In genomic region chr10:80530251-80530650, GRCh38 we compare ENCODE assay signal across 8 cellular contexts. TPM values are rescaled to one million over a fixed set of nuclear protein-coding genes. Genes with fewer than 3 reads are reported as not detected.
DNase-seq lines count a peak whose midpoint lies in the region; ATAC-seq, FAIRE-seq and TF ChIP-seq lines count a peak whose summit lies in the region.

No MANE protein-coding gene starts in this region.

- intact Hi-C loops in lower lobe of right lung (cut with DNase I), result no loop called here
- intact Hi-C loops in kidney (cut with DNase I), result no loop called here

- H3K9me3 Mint-ChIP-seq in activated naive CD4-positive, alpha-beta T cell treated with anti-CD3 and anti-CD28 coated beads, Interleukin-2, amount 50 U/mL, for 72 hours, result no peaks in the 10 kb centered on the region

- in situ Hi-C loops in GM23248 (cut with MboI), result no loop called here

- H3K4me2 ChIP-seq in GM23248 (ENCODE audit: unreplicated experiment) (no peak overlapping the region), OCI-LY1 (ENCODE audit: low read length) (no peak overlapping the region)

- 46% methylated on average over 2 of the region's 2 CpGs for WGBS in GM23248 (ENCODE audit: low coverage in 1 of 2, low lambda C conversion rate in 2 of 2, missing lambda C conversion rate in 2 of 2), 2 experiments

- DNase-seq in GM23248 (peak; percentile 34), lower lobe of right lung (no peak), epidermal melanocyte (ENCODE audit: insufficient read length, low spot score) (no peak), kidney (no peak), NCI-H1417 treated with DMSO at 0.1 percent for 48 hours (lab: John Stamatoyannopoulos, UW) (no peak)
- DNase-seq in activated naive CD4-positive, alpha-beta T cell treated with anti-CD3 and anti-CD28 coated beads, Interleukin-2, amount 50 U/mL, for 72 hours (ENCODE audit: low spot score in 2 of 2), result peak in 1 of 2 donors; percentile 53

- H3K36me3 ChIP-seq in GM23248 (ENCODE audit: low read depth) (no peaks in the 10 kb centered on the region), OCI-LY1 (ENCODE audit: insufficient read depth, low read length) (no peaks in the 10 kb centered on the region), lower lobe of right lung (no peaks in the 10 kb centered on the region), kidney (ENCODE audit: control insufficient read depth in 1 of 2, insufficient read depth in 2 of 2, low read length in 2 of 2) (no peaks in the 10 kb centered on the region)

- H3K36me3 Mint-ChIP-seq in activated naive CD4-positive, alpha-beta T cell treated with anti-CD3 and anti-CD28 coated beads, Interleukin-2, amount 50 U/mL, for 72 hours, result peaks cover under 1 to 24% of the 10 kb centered on the region in 2 donors

- H3K4me3 ChIP-seq in GM23248, result no peak overlapping the region
- no peak overlapping the region for H3K4me3 ChIP-seq in OCI-LY1 (ENCODE audit: low read depth, low read length, poor library complexity, severe bottlenecking)
- no peak overlapping the region for H3K4me3 ChIP-seq in lower lobe of right lung
- no peak overlapping the region for H3K4me3 ChIP-seq in kidney (ENCODE audit: low read length in 2 of 2)

- no peak overlapping the region for H2AFZ ChIP-seq in GM23248
- no peak overlapping the region for H2AFZ ChIP-seq in OCI-LY1 (ENCODE audit: low read length)

- no peaks in the 10 kb centered on the region for H3F3A ChIP-seq in GM23248 (ENCODE audit: insufficient read depth)
- no peaks in the 10 kb centered on the region for H3F3A ChIP-seq in OCI-LY1 (ENCODE audit: insufficient read depth, low read length)

- H3K27me3 ChIP-seq in GM23248 (replicated peaks; ENCODE audit: insufficient read depth) (no peaks in the 10 kb centered on the region), OCI-LY1 (ENCODE audit: insufficient read depth, low read length) (no peaks in the 10 kb centered on the region), lower lobe of right lung (ENCODE audit: low read depth) (no peaks in the 10 kb centered on the region)

- H4K20me1 ChIP-seq in GM23248 (ENCODE audit: insufficient read depth) (no peaks in the 10 kb centered on the region), OCI-LY1 (ENCODE audit: insufficient read depth, low read length) (no peaks in the 10 kb centered on the region)

- peak overlapping the region; percentile 16 for H3K27ac ChIP-seq in C4-2B
- H3K27ac ChIP-seq in GM23248, result no peak overlapping the region
- no peak overlapping the region for H3K27ac ChIP-seq in OCI-LY1 (ENCODE audit: low read depth, low read length, poor library complexity, severe bottlenecking)
- peak overlapping the region; percentile 56 for H3K27ac ChIP-seq in lower lobe of right lung
- no peak overlapping the region for H3K27ac ChIP-seq in kidney (ENCODE audit: low read depth in 2 of 2, low read length in 2 of 2)

- H3K9me3 ChIP-seq in GM23248 (ENCODE audit: low read depth), result no peaks in the 10 kb centered on the region
- H3K9me3 ChIP-seq in OCI-LY1 (ENCODE audit: low read length), result no peaks in the 10 kb centered on the region
- no peaks in the 10 kb centered on the region for H3K9me3 ChIP-seq in lower lobe of right lung
- H3K9me3 ChIP-seq in kidney (ENCODE audit: control insufficient read depth in 1 of 2, low read length in 2 of 2), result no peaks in the 10 kb centered on the region

- peak overlapping the region; percentile 86 to 87 for H3K27ac Mint-ChIP-seq in activated naive CD4-positive, alpha-beta T cell treated with anti-CD3 and anti-CD28 coated beads, Interleukin-2, amount 50 U/mL, for 72 hours

- H3K79me2 ChIP-seq in GM23248 (ENCODE audit: insufficient read depth) (no peaks in the 10 kb centered on the region), OCI-LY1 (ENCODE audit: insufficient read depth, low read length) (no peaks in the 10 kb centered on the region)

- FAIRE-seq in kidney (lab: Jason Lieb, UNC), result no peak

- no peaks in the 10 kb centered on the region for H3K4me1 ChIP-seq in GM23248 (ENCODE audit: insufficient read depth)
- H3K4me1 ChIP-seq in OCI-LY1 (ENCODE audit: insufficient read depth, low read length, severe bottlenecking), result peaks cover under 1% of the 10 kb centered on the region
- H3K4me1 ChIP-seq in lower lobe of right lung, result peaks cover 52% of the 10 kb centered on the region
- peaks cover 3 to 5% of the 10 kb centered on the region in 2 donors for H3K4me1 ChIP-seq in kidney (ENCODE audit: control insufficient read depth in 1 of 2, insufficient read depth in 1 of 2, low read depth in 1 of 2, low read length in 2 of 2)

- H3K9ac ChIP-seq in GM23248 (no peak overlapping the region), OCI-LY1 (ENCODE audit: low read length) (no peak overlapping the region), kidney (ENCODE audit: low read length in 2 of 2) (no peak overlapping the region)

- TF ChIP-seq CTCF in C4-2B (conservative IDR thresholded peaks at IDR 0.05), result peak; percentile 65
- TF ChIP-seq CTCF in OCI-LY1 (IDR thresholded peaks at IDR 0.05; ENCODE audit: low read length), result peak; percentile 46
- TF ChIP-seq CTCF in lower lobe of right lung (IDR thresholded peaks at IDR 0.05), result peak; percentile 38
- no peak for TF ChIP-seq CTCF in kidney (IDR thresholded peaks at IDR 0.05; ENCODE audit: borderline replicate concordance, extremely low read depth, insufficient read depth)

- ATAC-seq in activated naive CD4-positive, alpha-beta T cell treated with anti-CD3 and anti-CD28 coated beads, Interleukin-2, amount 50 U/mL, for 72 hours, result peak; percentile 86 to 88
- peak; percentile 69 to 73 for ATAC-seq in lower lobe of right lung

- no peaks in the 10 kb centered on the region for H3K9me2 ChIP-seq in GM23248 (ENCODE audit: insufficient read depth)
- no peaks in the 10 kb centered on the region for H3K9me2 ChIP-seq in OCI-LY1 (ENCODE audit: low read depth, low read length)

RNA-seq across cellular contexts. Expression of gene SH2D4B, which starts 7.5 kb away (rescaled TPM):
- not detected in 2 replicates for total RNA-seq in GM23248 (2014; rRNA removed; shearing (Covaris generic))
- polyA plus RNA-seq in GM23248 (2016; fragmentation: Nextera tagmentation; extraction: Ambion mirVana) (not detected in 2 replicates), kidney (ENCODE audit: insufficient read depth, low read depth, low replicate concordance) (not detected)
- total RNA-seq in activated naive CD4-positive, alpha-beta T cell treated with anti-CD3 and anti-CD28 coated beads, Interleukin-2, amount 50 U/mL, for 72 hours, result under 1 TPM in 1 of 2 donors, not detected in 1; 0.14 TPM
- total RNA-seq in lower lobe of right lung (1.4 TPM), kidney (0.09 TPM)

Comparison
In these comparisons a context has a peak if more than half of its experiments do, and no peak if none do; other contexts are left out.
1. H3K27ac ChIP-seq: peak in C4-2B (single experiment) and lower lobe of right lung (single experiment); none in GM23248 (single experiment), OCI-LY1 (single experiment) and kidney (0 of 2).